In genomic region chr19:677601-678380, GRCh38 we compare ENCODE assay signal across 11 cellular contexts. TPM values are rescaled to one million over a fixed set of nuclear protein-coding genes. Genes with fewer than 3 reads are reported as not detected.
A peak's percentile ranks its signal among the peaks of the same experiment; 100 is the strongest.
DNase-seq lines count a peak whose midpoint lies in the region; ATAC-seq and TF ChIP-seq lines count a peak whose summit lies in the region.
"Had no signal": no experiment of that assay in that cellular context is flagged by ENCODE, and none has a peak within 500 bp of the region (broad histone marks: within the 10 kb centered on the region; RNA-seq: fewer than 3 reads in every experiment).

No MANE protein-coding gene starts in this region.

- H3K4me3 ChIP-seq in adipocyte (ENCODE audit: low read length) (peak overlapping the region; percentile 72), upper lobe of right lung (peak overlapping the region; percentile 61)

- H3K4me1 Mint-ChIP-seq in activated naive CD4-positive, alpha-beta T cell treated with anti-CD3 and anti-CD28 coated beads, Interleukin-2, amount 50 U/mL, for 24 hours, result peaks cover 4% of the 10 kb centered on the region
- H3K4me1 Mint-ChIP-seq in stimulated activated effector memory CD8-positive, alpha-beta T cell treated with anti-CD3 and anti-CD28 coated beads, Interleukin-12 subunit alpha, Interleukin-12 subunit beta, amount 100 ng/mL, for 72 hours, result peaks cover 8% of the 10 kb centered on the region

- TF ChIP-seq CTCF in upper lobe of right lung (IDR thresholded peaks at IDR 0.05), result no peak

- peaks cover 38% of the 10 kb centered on the region for H3K4me1 ChIP-seq in adipocyte (ENCODE audit: control insufficient read depth, insufficient read depth, low read length)
- peaks cover 19% of the 10 kb centered on the region for H3K4me1 ChIP-seq in upper lobe of right lung

- H3K9ac ChIP-seq in adipocyte (ENCODE audit: low read length), result peak overlapping the region; percentile 99

- DNase-seq in activated naive CD4-positive, alpha-beta T cell treated with anti-CD3 and anti-CD28 coated beads, Interleukin-2, amount 50 U/mL, for 72 hours (ENCODE audit: low spot score in 2 of 2), result no peak
- DNase-seq in adipocyte (ENCODE audit: low read depth) (peak; percentile 27), kidney tubule cell (ENCODE audit: low spot score) (peak; percentile 88), upper lobe of right lung (peak; percentile 78), NCI-H187 (lab: John Stamatoyannopoulos, UW) (no peak)
- DNase-seq in stimulated activated effector memory CD8-positive, alpha-beta T cell treated with anti-CD3 and anti-CD28 coated beads, Interleukin-12 subunit alpha, Interleukin-12 subunit beta, amount 100 ng/mL, for 72 hours (ENCODE audit: low spot score in 2 of 2), result no peak
- DNase-seq: activated CD8-positive, alpha-beta memory T cell treated with anti-CD3 and anti-CD28 coated beads, Interleukin-2, amount 50 U/mL, for 4 hours; stimulated activated CD4-positive, alpha-beta T cell treated with anti-CD3 and anti-CD28 coated beads, Interleukin-2, amount 100 ng/mL, for 48 hours had no signal

- peaks cover 6% of the 10 kb centered on the region for H3K27me3 Mint-ChIP-seq in activated naive CD4-positive, alpha-beta T cell treated with anti-CD3 and anti-CD28 coated beads, Interleukin-2, amount 50 U/mL, for 24 hours

- peaks cover 9% of the 10 kb centered on the region for H3K36me3 ChIP-seq in adipocyte (ENCODE audit: control insufficient read depth, insufficient read depth, low read length, severe bottlenecking)
- H3K36me3 ChIP-seq in upper lobe of right lung, result no peaks in the 10 kb centered on the region

- H3K27ac ChIP-seq in upper lobe of right lung, result peak overlapping the region; percentile 95

- H3K27me3 ChIP-seq in adipocyte (replicated peaks; ENCODE audit: control insufficient read depth, insufficient read depth, low read length) (no peaks in the 10 kb centered on the region), upper lobe of right lung (no peaks in the 10 kb centered on the region)

- ATAC-seq in activated naive CD4-positive, alpha-beta T cell treated with anti-CD3 and anti-CD28 coated beads, Interleukin-2, amount 50 U/mL, for 72 hours, result no peak
- ATAC-seq in upper lobe of right lung, result no peak
- no peak for ATAC-seq in HG03442 (IDR thresholded peaks at IDR 0.05; ENCODE audit: unreplicated experiment)
- ATAC-seq in stimulated activated effector memory CD8-positive, alpha-beta T cell treated with anti-CD3 and anti-CD28 coated beads, Interleukin-12 subunit alpha, Interleukin-12 subunit beta, amount 100 ng/mL, for 72 hours, result no peak

- H3K4me3 Mint-ChIP-seq in activated naive CD4-positive, alpha-beta T cell treated with anti-CD3 and anti-CD28 coated beads, Interleukin-2, amount 50 U/mL, for 24 hours, result peak overlapping the region; percentile 42
- H3K4me3 Mint-ChIP-seq in stimulated activated effector memory CD8-positive, alpha-beta T cell treated with anti-CD3 and anti-CD28 coated beads, Interleukin-12 subunit alpha, Interleukin-12 subunit beta, amount 100 ng/mL, for 72 hours, result no peak overlapping the region

- H3K9me3 ChIP-seq in adipocyte (ENCODE audit: control insufficient read depth, low read length) (no peaks in the 10 kb centered on the region), upper lobe of right lung (no peaks in the 10 kb centered on the region)

- no peak overlapping the region for H3K27ac Mint-ChIP-seq in activated naive CD4-positive, alpha-beta T cell treated with anti-CD3 and anti-CD28 coated beads, Interleukin-2, amount 50 U/mL, for 24 hours
- no peak overlapping the region for H3K27ac Mint-ChIP-seq in activated naive CD4-positive, alpha-beta T cell treated with anti-CD3 and anti-CD28 coated beads, Interleukin-2, amount 50 U/mL, for 72 hours
- no peak overlapping the region for H3K27ac Mint-ChIP-seq in stimulated activated effector memory CD8-positive, alpha-beta T cell treated with anti-CD3 and anti-CD28 coated beads, Interleukin-12 subunit alpha, Interleukin-12 subunit beta, amount 100 ng/mL, for 72 hours

- intact Hi-C loops in upper lobe of right lung (cut with DNase I), result no loop called here

- no peaks in the 10 kb centered on the region for H3K9me3 Mint-ChIP-seq in activated naive CD4-positive, alpha-beta T cell treated with anti-CD3 and anti-CD28 coated beads, Interleukin-2, amount 50 U/mL, for 24 hours
- no peaks in the 10 kb centered on the region for H3K9me3 Mint-ChIP-seq in activated naive CD4-positive, alpha-beta T cell treated with anti-CD3 and anti-CD28 coated beads, Interleukin-2, amount 50 U/mL, for 72 hours
- no peaks in the 10 kb centered on the region for H3K9me3 Mint-ChIP-seq in stimulated activated effector memory CD8-positive, alpha-beta T cell treated with anti-CD3 and anti-CD28 coated beads, Interleukin-12 subunit alpha, Interleukin-12 subunit beta, amount 100 ng/mL, for 72 hours

- no peaks in the 10 kb centered on the region for H3K36me3 Mint-ChIP-seq in activated naive CD4-positive, alpha-beta T cell treated with anti-CD3 and anti-CD28 coated beads, Interleukin-2, amount 50 U/mL, for 24 hours
- no peaks in the 10 kb centered on the region for H3K36me3 Mint-ChIP-seq in activated naive CD4-positive, alpha-beta T cell treated with anti-CD3 and anti-CD28 coated beads, Interleukin-2, amount 50 U/mL, for 72 hours
- peaks cover 8% of the 10 kb centered on the region for H3K36me3 Mint-ChIP-seq in stimulated activated effector memory CD8-positive, alpha-beta T cell treated with anti-CD3 and anti-CD28 coated beads, Interleukin-12 subunit alpha, Interleukin-12 subunit beta, amount 100 ng/mL, for 72 hours

RNA-seq across cellular contexts. Expression of gene FSTL3, which starts 1.6 kb away (rescaled TPM):
- total RNA-seq in activated naive CD4-positive, alpha-beta T cell treated with anti-CD3 and anti-CD28 coated beads, Interleukin-2, amount 50 U/mL, for 72 hours, result 10 to 100 TPM in 1 of 2 donors, 1 to 10 TPM in 1; 4.1 to 10.1 TPM
- 114 TPM for total RNA-seq in upper lobe of right lung

RNA-seq across cellular contexts. Expression of gene RNF126, which starts 14.8 kb away (rescaled TPM):
- 10 to 100 TPM; 69.6 to 98.7 TPM for total RNA-seq in activated naive CD4-positive, alpha-beta T cell treated with anti-CD3 and anti-CD28 coated beads, Interleukin-2, amount 50 U/mL, for 72 hours
- 32.9 TPM for total RNA-seq in upper lobe of right lung

RNA-seq across cellular contexts. Expression of gene PRSS57, which starts 17.5 kb away (rescaled TPM):
- total RNA-seq in activated naive CD4-positive, alpha-beta T cell treated with anti-CD3 and anti-CD28 coated beads, Interleukin-2, amount 50 U/mL, for 72 hours, result not detected
- not detected for total RNA-seq in upper lobe of right lung
- total RNA-seq: Daoy had no signal

RNA-seq across cellular contexts. Expression of gene PALM, which starts 30.9 kb away (rescaled TPM):
- under 1 TPM in 1 of 2 donors, not detected in 1; 0.66 TPM for total RNA-seq in activated naive CD4-positive, alpha-beta T cell treated with anti-CD3 and anti-CD28 coated beads, Interleukin-2, amount 50 U/mL, for 72 hours
- 56.9 TPM for total RNA-seq in upper lobe of right lung

RNA-seq across cellular contexts. Expression of gene FGF22, which starts 38.1 kb away (rescaled TPM):
- not detected for total RNA-seq in activated naive CD4-positive, alpha-beta T cell treated with anti-CD3 and anti-CD28 coated beads, Interleukin-2, amount 50 U/mL, for 72 hours
- total RNA-seq in upper lobe of right lung, result 0.52 TPM
- total RNA-seq: Daoy had no signal

Comparison
In these comparisons a context has a peak if more than half of its experiments do, and no peak if none do; other contexts are left out.
1. DNase-seq: peak in adipocyte (single experiment), kidney tubule cell (single experiment) and upper lobe of right lung (single experiment); none in activated naive CD4-positive, alpha-beta T cell treated with anti-CD3 and anti-CD28 coated beads, Interleukin-2, amount 50 U/mL, for 72 hours (0 of 2), NCI-H187 (0 of 2) and stimulated activated effector memory CD8-positive, alpha-beta T cell treated with anti-CD3 and anti-CD28 coated beads, Interleukin-12 subunit alpha, Interleukin-12 subunit beta, amount 100 ng/mL, for 72 hours (0 of 2).
2. RNA of gene FSTL3, which starts 1.6 kb away (total RNA-seq): 114 TPM in upper lobe of right lung (single experiment); 4.1 to 10.1 TPM in activated naive CD4-positive, alpha-beta T cell treated with anti-CD3 and anti-CD28 coated beads, Interleukin-2, amount 50 U/mL, for 72 hours; every median in the first group is over 10 times any median in the second.